ENCODE assay signal across 27 cellular contexts in the genomic region with DNA sequence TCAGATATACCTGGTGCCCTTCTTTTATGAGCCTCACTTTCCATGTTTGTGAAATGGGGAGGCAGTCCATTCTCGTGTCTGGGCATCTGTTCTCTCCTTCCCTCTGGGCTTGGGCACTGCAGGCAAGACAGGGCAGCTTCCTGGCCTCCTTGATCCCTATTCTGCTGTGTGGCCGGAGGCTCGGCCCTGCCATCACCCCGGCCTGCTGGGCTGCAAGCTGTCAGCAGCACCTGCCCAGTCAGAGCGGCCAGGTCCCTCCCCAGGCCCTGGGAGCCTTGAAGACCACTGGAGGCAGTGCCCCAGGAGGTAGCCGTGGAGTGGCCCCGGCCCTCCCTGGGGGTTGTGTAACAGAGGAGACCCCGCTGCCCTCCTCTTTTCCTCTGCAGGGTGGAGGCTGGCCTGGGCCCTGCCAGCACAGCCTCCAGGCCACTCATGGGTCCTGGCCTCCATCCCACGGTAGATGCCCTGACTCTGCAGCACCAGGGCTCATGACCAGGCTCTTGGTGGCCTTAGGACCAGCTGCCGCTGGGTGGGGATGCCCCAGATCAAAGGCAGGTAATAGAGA. TPM values are rescaled to one million over a fixed set of nuclear protein-coding genes. Genes with fewer than 3 reads are reported as not detected.
"Had no signal": no experiment of that assay in that cellular context is flagged by ENCODE, and none has a peak within 500 bp of the region (broad histone marks: within the 10 kb centered on the region; RNA-seq: fewer than 3 reads in every experiment).

No MANE protein-coding gene starts in this region.

- H3K4me1 ChIP-seq: pancreas, prostate gland, transverse colon, vagina had no signal

- H3K27ac ChIP-seq: left ventricle myocardium inferior, neural progenitor cell, pancreas, prostate gland, skin epidermis, stomach, testis, thyroid gland, transverse colon, upper lobe of left lung, vagina had no signal

- H3K27me3 ChIP-seq: neural progenitor cell, pancreas, testis, thyroid gland, transverse colon, upper lobe of left lung, vagina had no signal

- FAIRE-seq: islet of Langerhans, pancreas had no signal

- DNase-seq: immature natural killer cell; left ventricle myocardium inferior; mesendoderm; naive B cell; natural killer cell; nephron progenitor cell; retina; stimulated activated CD4-positive, alpha-beta T cell treated with anti-CD3 and anti-CD28 coated beads, Interleukin-12 subunit alpha, Interleukin-12 subunit beta, amount 100 ng/mL, for 4 hours; stimulated activated CD4-positive, alpha-beta T cell treated with anti-CD3 and anti-CD28 coated beads, Interleukin-15, amount 100 ng/mL, for 24 hours; stimulated activated CD4-positive, alpha-beta T cell treated with anti-CD3 and anti-CD28 coated beads, Interleukin-2, amount 100 ng/mL, for 24 hours; stimulated activated CD4-positive, alpha-beta T cell treated with anti-CD3 and anti-CD28 coated beads, Interleukin-4, amount 100 ng/mL, for 1 hour; stimulated activated naive B cell treated with anti-CD40 and anti-IgM and Interleukin-4, amounts not matched to agents 10 μg/mL and 1 μg/mL and 100 μg/mL, for 72 hours; stimulated activated naive CD8-positive, alpha-beta T cell treated with anti-CD3 and anti-CD28 coated beads, Interleukin-15, Interleukin-2, amounts not matched to agents 100 U/mL and 50 U/mL, for 24 hours; stomach; testis; thyroid gland; transverse colon; upper lobe of left lung had no signal

- H3K4me2 ChIP-seq: neural progenitor cell had no signal

- H3K9ac ChIP-seq: neural progenitor cell had no signal

- H3K36me3 ChIP-seq: left ventricle myocardium inferior, neural progenitor cell, pancreas, prostate gland, stomach, thyroid gland, transverse colon, upper lobe of left lung, vagina had no signal

- H3K4me3 ChIP-seq: left ventricle myocardium inferior, lung, neural progenitor cell, pancreas, prostate gland, skin epidermis, stomach, testis, thyroid gland, transverse colon, upper lobe of left lung, vagina had no signal

- H3K9me3 ChIP-seq: left ventricle myocardium inferior, pancreas, prostate gland, stomach, testis, thyroid gland, transverse colon, upper lobe of left lung, vagina had no signal

- ATAC-seq: natural killer cell; pancreas; right cardiac atrium; sciatic nerve; stimulated activated naive B cell treated with anti-CD40 and anti-IgM and Interleukin-4, amounts not matched to agents 10 μg/mL and 1 μg/mL and 100 μg/mL, for 72 hours; stimulated activated naive CD8-positive, alpha-beta T cell treated with anti-CD3 and anti-CD28 coated beads, Interleukin-15, Interleukin-2, amounts not matched to agents 100 U/mL and 50 U/mL, for 24 hours had no signal

- H2AFZ ChIP-seq: neural progenitor cell had no signal

RNA-seq across cellular contexts. Expression of a gene that starts 9.2 kb away (rescaled TPM):
- polyA plus RNA-seq: immature natural killer cell had no signal
